In the genomic region with DNA sequence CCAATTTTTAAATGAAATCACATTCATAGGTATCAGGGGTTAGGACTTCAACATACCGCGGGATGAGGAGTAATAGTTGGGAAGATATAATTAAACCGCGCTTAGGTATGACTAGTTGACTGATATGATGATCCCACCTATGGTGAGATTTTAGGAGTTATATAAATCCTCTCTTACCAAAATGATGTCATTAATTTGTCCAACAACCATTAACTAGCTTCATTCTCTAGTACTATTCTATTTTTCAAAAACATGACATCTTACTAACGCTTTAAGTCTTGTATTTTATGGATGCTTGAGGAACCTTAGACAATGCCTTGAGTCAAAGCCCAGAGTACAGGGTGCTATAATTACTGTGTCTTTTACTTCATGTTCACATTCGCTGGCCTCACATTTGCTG, we compare ENCODE assay signal across 7 cellular contexts.
"Had no signal": no experiment of that assay in that cellular context is flagged by ENCODE, and none has a peak within 500 bp of the region (broad histone marks: within the 10 kb centered on the region; RNA-seq: fewer than 3 reads in every experiment).

No MANE protein-coding gene starts in this region.

- H3K4me3 ChIP-seq: GM12878 had no signal

- FAIRE-seq: G401.6, GM12878, GM12891, GM12892, GM18507, GM19239 had no signal

- ATAC-seq: GM12878 had no signal

- DNase-seq: GF-D8 had no signal
